9 cellular contexts compared by ENCODE assay signal in the genomic region with DNA sequence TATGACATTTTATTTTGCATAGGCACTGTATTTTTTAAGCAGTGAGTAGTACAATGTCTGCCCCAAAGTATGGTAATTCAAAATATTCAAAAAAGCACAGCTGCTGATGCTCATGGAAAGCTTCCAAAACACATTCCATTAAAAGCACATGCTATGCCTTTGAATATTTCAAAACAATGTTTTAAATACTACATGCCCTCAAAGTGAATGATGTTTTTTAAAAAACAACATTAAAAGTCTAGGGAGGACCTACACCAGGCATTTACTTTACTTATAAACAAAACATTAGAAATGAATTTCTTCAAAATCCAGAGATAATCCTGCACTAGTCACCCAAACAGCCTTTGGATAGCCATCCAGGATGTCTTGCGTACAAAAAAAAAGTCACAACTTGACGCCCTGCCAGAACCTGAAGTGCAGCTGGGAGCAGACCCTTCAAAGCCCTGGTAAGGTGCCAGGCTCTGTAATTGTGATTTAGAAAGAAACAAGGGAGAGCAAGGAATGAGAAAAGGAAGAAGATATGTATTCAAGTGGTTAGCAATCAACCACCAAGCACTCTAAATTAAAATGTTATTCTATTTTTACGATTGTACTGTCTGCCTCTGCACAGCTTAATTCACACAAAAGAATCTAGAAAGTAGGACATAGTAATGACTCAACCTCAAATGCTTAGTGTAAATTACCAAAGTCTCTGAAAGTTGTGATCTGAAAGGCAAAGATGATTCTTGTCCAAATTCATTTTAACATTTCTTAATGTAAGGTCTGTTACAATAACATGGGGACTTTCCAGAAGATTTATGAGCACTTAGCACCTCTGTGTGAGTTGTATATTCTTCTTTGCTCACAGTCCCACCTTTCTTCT. TPM values are rescaled to one million over a fixed set of nuclear protein-coding genes. Genes with fewer than 3 reads are reported as not detected.
DNase-seq lines count a peak whose midpoint lies in the region; ATAC-seq and TF ChIP-seq lines count a peak whose summit lies in the region.
"Had no signal": no experiment of that assay in that cellular context is flagged by ENCODE, and none has a peak within 500 bp of the region (broad histone marks: within the 10 kb centered on the region; RNA-seq: fewer than 3 reads in every experiment).

No MANE protein-coding gene starts in this region.

- ATAC-seq in stimulated activated memory B cell treated with anti-CD40 and anti-IgM and Interleukin-4, amounts not matched to agents 10 μg/mL and 1 μg/mL and 100 μg/mL, for 72 hours: no peak

- no peaks in the 10 kb centered on the region for H3K36me3 ChIP-seq in suprapubic skin

- H3K4me1 ChIP-seq in suprapubic skin: peaks cover 6% of the 10 kb centered on the region

- TF ChIP-seq POLR2A in suprapubic skin (IDR thresholded peaks at IDR 0.05): no peak

- peaks cover 3% of the 10 kb centered on the region for H3K9me3 ChIP-seq in suprapubic skin

- no peak overlapping the region for H3K4me3 Mint-ChIP-seq in stimulated activated memory B cell treated with anti-CD40 and anti-IgM and Interleukin-4, amounts not matched to agents 10 μg/mL and 1 μg/mL and 100 μg/mL, for 72 hours
- H3K4me3 Mint-ChIP-seq: B cell had no signal

- peaks cover 8% of the 10 kb centered on the region for H3K4me1 Mint-ChIP-seq in stimulated activated memory B cell treated with anti-CD40 and anti-IgM and Interleukin-4, amounts not matched to agents 10 μg/mL and 1 μg/mL and 100 μg/mL, for 72 hours

- H3K36me3 Mint-ChIP-seq in stimulated activated memory B cell treated with anti-CD40 and anti-IgM and Interleukin-4, amounts not matched to agents 10 μg/mL and 1 μg/mL and 100 μg/mL, for 72 hours: peaks cover 79% of the 10 kb centered on the region

- no peaks in the 10 kb centered on the region for H3K27me3 Mint-ChIP-seq in stimulated activated memory B cell treated with anti-CD40 and anti-IgM and Interleukin-4, amounts not matched to agents 10 μg/mL and 1 μg/mL and 100 μg/mL, for 72 hours
- H3K27me3 Mint-ChIP-seq: B cell had no signal

- no peak overlapping the region for H3K27ac ChIP-seq in suprapubic skin

- no peak for TF ChIP-seq CTCF in suprapubic skin (IDR thresholded peaks at IDR 0.05)
- TF ChIP-seq CTCF in GM10266 (IDR thresholded peaks at IDR 0.05; ENCODE audit: control insufficient read depth, insufficient read depth, low read depth, missing control alignments): no peak

- H3K27ac Mint-ChIP-seq in stimulated activated memory B cell treated with anti-CD40 and anti-IgM and Interleukin-4, amounts not matched to agents 10 μg/mL and 1 μg/mL and 100 μg/mL, for 72 hours: peak overlapping the region; percentile 27
- H3K27ac Mint-ChIP-seq: B cell had no signal

- H3K4me3 ChIP-seq in suprapubic skin: no peak overlapping the region

- no peak for TF ChIP-seq EP300 in suprapubic skin (IDR thresholded peaks at IDR 0.05)

- 21% methylated on average over 3 of the region's 3 CpGs for WGBS in suprapubic skin

- DNase-seq in SHP77 (lab: John Stamatoyannopoulos, UW): peak; percentile 4 to 6
- DNase-seq in SHP77 treated with DMSO at 0.1 percent for 48 hours (lab: John Stamatoyannopoulos, UW): no peak
- peak; percentile 4 for DNase-seq in NCI-H526 treated with DMSO at 0.1 percent for 48 hours (lab: John Stamatoyannopoulos, UW)
- peak; percentile 23 for DNase-seq in glomerular endothelial cell (ENCODE audit: extremely low read depth, low read depth, low spot score)
- DNase-seq in NCI-H146 treated with DMSO at 0.1 percent for 48 hours (lab: John Stamatoyannopoulos, UW; ENCODE audit: unreplicated experiment): no peak
- no peak for DNase-seq in suprapubic skin (ENCODE audit: low spot score in 2 of 2)
- DNase-seq in GM10266 (ENCODE audit: extremely low spot score): no peak

- no peaks in the 10 kb centered on the region for H3K27me3 ChIP-seq in suprapubic skin

- peaks cover 16% of the 10 kb centered on the region for H3K9me3 Mint-ChIP-seq in stimulated activated memory B cell treated with anti-CD40 and anti-IgM and Interleukin-4, amounts not matched to agents 10 μg/mL and 1 μg/mL and 100 μg/mL, for 72 hours

RNA-seq across cellular contexts. Expression of a gene that starts 31.9 kb away (rescaled TPM):
- 3.7 and 13.0 TPM in 2 replicates for total RNA-seq in glomerular endothelial cell
- 10 to 100 TPM in 3 of 4 donors, 1 to 10 TPM in 1; 8.5 to 18.4 (median 12.6) TPM for total RNA-seq in suprapubic skin

Comparison
In these comparisons a context has a peak if more than half of its experiments do, and no peak if none do; other contexts are left out.
1. DNase-seq: peak in SHP77 (2 of 2), NCI-H526 treated with DMSO at 0.1 percent for 48 hours (single experiment) and glomerular endothelial cell (single experiment); none in SHP77 treated with DMSO at 0.1 percent for 48 hours (single experiment), NCI-H146 treated with DMSO at 0.1 percent for 48 hours (single experiment), suprapubic skin (0 of 2) and GM10266 (single experiment).